In genomic region chr1:80534606-80535360, GRCh38 we compare ENCODE assay signal across 17 cellular contexts.
DNase-seq lines count a peak whose midpoint lies in the region; ATAC-seq and TF ChIP-seq lines count a peak whose summit lies in the region.
"Had no signal": no experiment of that assay in that cellular context is flagged by ENCODE, and none has a peak within 500 bp of the region (broad histone marks: within the 10 kb centered on the region; RNA-seq: fewer than 3 reads in every experiment).

No MANE protein-coding gene starts in this region.

- no peaks in the 10 kb centered on the region for H3K36me3 Mint-ChIP-seq in chondrocyte (ENCODE audit: low read depth)
- H3K36me3 Mint-ChIP-seq: type B pancreatic cell had no signal

- CTCF ChIA-PET in RWPE1 (lab: Yijun Ruan, JAX) = interaction anchor here (0.6 kb wide), 2 partner anchors 27 to 74 kb away, joined by 3 read pairs; no protein-coding TSS in a partner anchor

- intact Hi-C loops in heart right ventricle (cut with DNase I) = no loop called here

- in situ Hi-C loops in Caki2 (cut with HindIII; ENCODE audit: low pct_unique_long_range_greater_than_20kb, low sequenced_read_pairs) = no loop called here

- WGBS in heart right ventricle, 2 donors = 79 to 80% methylated on average over 2 of the region's 2 CpGs

- POLR2A ChIA-PET in RWPE1 (lab: Yijun Ruan, JAX; ENCODE audit: low non-redundant PET) = no interaction called here

- H3K9me3 ChIP-seq in HUES6 (ENCODE audit: control insufficient read depth, insufficient read depth, low read depth, low read length) = no peaks in the 10 kb centered on the region
- no peaks in the 10 kb centered on the region for H3K9me3 ChIP-seq in heart right ventricle

- no peak overlapping the region for H3K9ac ChIP-seq in HUES6 (ENCODE audit: low read length)

- H3K4me3 ChIP-seq in HUES6 (ENCODE audit: low read depth, low read length) (no peak overlapping the region), heart right ventricle (no peak overlapping the region)

- no peaks in the 10 kb centered on the region for H3K27me3 Mint-ChIP-seq in chondrocyte (ENCODE audit: low read depth)
- H3K27me3 Mint-ChIP-seq: type B pancreatic cell had no signal

- H3K27ac Mint-ChIP-seq in chondrocyte (ENCODE audit: unreplicated experiment) = no peak overlapping the region
- H3K27ac Mint-ChIP-seq: activated T-cell treated with anti-CD3 and anti-CD28 coated beads, Interleukin-2, amount 50 U/mL, for 72 hours; T-helper 1 cell treated with Interleukin-12 subunit alpha and Interleukin-12 subunit beta and Interleukin-4 antibody, amounts not matched to agents 30 μg/mL and 1 μg/mL, for 36 hours; type B pancreatic cell had no signal

- DNase-seq in Caki2 (ENCODE audit: low read depth) = peak; percentile 61
- no peak for DNase-seq in chondrocyte (ENCODE audit: low spot score)
- DNase-seq in kidney glomerular epithelial cell (lab: John Stamatoyannopoulos, UW) = peak; percentile 73
- DNase-seq in medulla oblongata (ENCODE audit: extremely low spot score) = no peak
- DNase-seq in RWPE1 (ENCODE audit: low spot score) = no peak
- no peak for DNase-seq in heart right ventricle
- DNase-seq: activated CD4-positive, alpha-beta T cell treated with anti-CD3 and anti-CD28 coated beads for 48 hours; activated T-cell treated with anti-CD3 and anti-CD28 coated beads, Interleukin-2, amount 50 U/mL, for 72 hours; AML-193; dermis blood vessel endothelial cell; DMS153; stimulated activated CD4-positive, alpha-beta T cell treated with anti-CD3 and anti-CD28 coated beads, Interleukin-2, amount 100 ng/mL, for 24 hours; stimulated activated CD8-positive, alpha-beta memory T cell treated with anti-CD3 and anti-CD28 coated beads, Interleukin-4, amount 100 ng/mL, for 48 hours had no signal

- TF ChIP-seq CTCF in chondrocyte (IDR thresholded peaks at IDR 0.05) = peak; percentile 15
- no peak for TF ChIP-seq CTCF in RWPE1 (conservative IDR thresholded peaks at IDR 0.05; ENCODE audit: low read depth)
- TF ChIP-seq CTCF in heart right ventricle (IDR thresholded peaks at IDR 0.05) = no peak

- H3K4me1 ChIP-seq in HUES6 (ENCODE audit: control insufficient read depth, insufficient read depth, low read length) = peaks cover 49% of the 10 kb centered on the region
- peaks cover 0 to 5% (median 0%) of the 10 kb centered on the region in 9 donors for H3K4me1 ChIP-seq in heart right ventricle

- H3K4me1 Mint-ChIP-seq in chondrocyte (ENCODE audit: low read depth) = peaks cover 23% of the 10 kb centered on the region

- no peaks in the 10 kb centered on the region for H3K27me3 ChIP-seq in HUES6 (ENCODE audit: control insufficient read depth, insufficient read depth, low read length)
- no peaks in the 10 kb centered on the region for H3K27me3 ChIP-seq in heart right ventricle

- no peaks in the 10 kb centered on the region for H3K9me3 Mint-ChIP-seq in chondrocyte (ENCODE audit: low read depth)
- H3K9me3 Mint-ChIP-seq: T-helper 1 cell treated with Interleukin-12 subunit alpha and Interleukin-12 subunit beta and Interleukin-4 antibody, amounts not matched to agents 30 μg/mL and 1 μg/mL, for 36 hours; type B pancreatic cell had no signal

- no peak overlapping the region for H3K4me3 Mint-ChIP-seq in chondrocyte (ENCODE audit: unreplicated experiment)
- H3K4me3 Mint-ChIP-seq: activated T-cell treated with anti-CD3 and anti-CD28 coated beads, Interleukin-2, amount 50 U/mL, for 72 hours; T-helper 1 cell treated with Interleukin-12 subunit alpha and Interleukin-12 subunit beta and Interleukin-4 antibody, amounts not matched to agents 30 μg/mL and 1 μg/mL, for 36 hours; type B pancreatic cell had no signal

- H3K27ac ChIP-seq in HUES6 (ENCODE audit: low read depth, low read length) (peak overlapping the region; percentile 45), RWPE1 (no peak overlapping the region), heart right ventricle (no peak overlapping the region)

- ATAC-seq in GM21529 (IDR thresholded peaks at IDR 0.05; ENCODE audit: unreplicated experiment) (no peak), heart right ventricle (no peak)
- ATAC-seq: activated T-cell treated with anti-CD3 and anti-CD28 coated beads, Interleukin-2, amount 50 U/mL, for 72 hours had no signal

- H3K36me3 ChIP-seq in HUES6 (ENCODE audit: control insufficient read depth, insufficient read depth, low read length) = no peaks in the 10 kb centered on the region
- H3K36me3 ChIP-seq in heart right ventricle = no peaks in the 10 kb centered on the region

Comparison
In these comparisons a context has a peak if more than half of its experiments do, and no peak if none do; other contexts are left out.
1. DNase-seq: peak in Caki2 (single experiment) and kidney glomerular epithelial cell (single experiment); none in chondrocyte (single experiment), medulla oblongata (single experiment), RWPE1 (single experiment) and heart right ventricle (0 of 2).